Comparison of ENCODE assay signal across 8 cellular contexts in genomic region chr19:6372594-6373095, GRCh38. TPM values are rescaled to one million over a fixed set of nuclear protein-coding genes. Genes with fewer than 3 reads are reported as not detected.
DNase-seq lines count a peak whose midpoint lies in the region; ATAC-seq, FAIRE-seq and TF ChIP-seq lines count a peak whose summit lies in the region.

A gene with protein sequence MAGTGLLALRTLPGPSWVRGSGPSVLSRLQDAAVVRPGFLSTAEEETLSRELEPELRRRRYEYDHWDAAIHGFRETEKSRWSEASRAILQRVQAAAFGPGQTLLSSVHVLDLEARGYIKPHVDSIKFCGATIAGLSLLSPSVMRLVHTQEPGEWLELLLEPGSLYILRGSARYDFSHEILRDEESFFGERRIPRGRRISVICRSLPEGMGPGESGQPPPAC (plus strand): TSS chr19:6372794. CDS start chr19:6372821, 27 bp downstream.

- no peak within 1 kb of the TSS for H2AFZ ChIP-seq in HepG2 (ENCODE audit: low read length)

- H4K20me1 ChIP-seq in BLaER1 treated with 17β-estradiol and CSF1 and Interleukin-3, amounts not matched to agents 10 nM and 100 nM: peaks cover 0 to 42% (median 4%) of the 10 kb centered on the region in 11 experiments; a peak in 9 of 22 replicates
- H4K20me1 ChIP-seq in HepG2 (ENCODE audit: insufficient read depth, low read length): no peaks in the 10 kb centered on the region

- TF ChIP-seq POLR2A in HepG2 (IDR thresholded peaks at IDR 0.05; ENCODE audit: insufficient read depth in 1 of 2, low read depth in 2 of 2, low read length in 2 of 2): peak; percentile 62 to 63

- no peak for TF ChIP-seq EP300 in HepG2 (IDR thresholded peaks at IDR 0.05; ENCODE audit: low read depth in 2 of 2, low read length in 2 of 2)
- TF ChIP-seq EP300 in HepG2 (CRISPR knock-in tag; IDR thresholded peaks at IDR 0.05; ENCODE audit: borderline replicate concordance): no peak

- H3K9me3 ChIP-seq in BLaER1 treated with 17β-estradiol and CSF1 and Interleukin-3, amounts not matched to agents 10 nM and 100 nM (replicated peaks in 1 of 11): no peaks in the 10 kb centered on the region
- no peaks in the 10 kb centered on the region for H3K9me3 ChIP-seq in HepG2 (ENCODE audit: low read length)

- CTCF ChIA-PET in activated CD4-positive, alpha-beta memory T cell treated with anti-CD3 and anti-CD28 coated beads, Interleukin-2, amount 10 ng/mL, durations not matched to agents 7 days and 5 days (lab: Charles Lee): interaction anchor here (0.5 to 1.4 kb wide), 9 partner anchors 10 to 1958 kb away, joined by 3 to 8 read pairs (median 4); partner anchors contain the start of genes CLPP, GPR108 and KHSRP
- CTCF ChIA-PET in HepG2 (lab: Yijun Ruan, JAX; ENCODE audit: low intra/inter-chr PET ratio, low total read pairs): no interaction called here

- BruUV-seq in HepG2 (replicated peaks; lab: Mats Ljungman, UMichigan): no TSS peak

- H3K4me1 ChIP-seq in BLaER1 treated with 17β-estradiol and CSF1 and Interleukin-3, amounts not matched to agents 10 nM and 100 nM: peaks cover 8 to 16% (median 14%) of the 10 kb centered on the region in 10 experiments; a peak in 19 of 20 replicates
- peaks cover 14% of the 10 kb centered on the region for H3K4me1 ChIP-seq in HepG2 (ENCODE audit: insufficient read depth, low read length)

- intact Hi-C loops in dorsolateral prefrontal cortex (cut with DNase I) (loop anchor here (1.0 to 2.0 kb wide), 2 partner anchors 11 to 52 kb away; partner anchors contain the start of genes CLPP (in 1 of the 2) and KHSRP (in 1 of the 2)), HepG2 (cut with micrococcal nuclease; ENCODE audit: unreplicated experiment) (no loop called here)

- peak within 1 kb of the TSS; percentile 65 to 98 (median 86) for H3K4me2 ChIP-seq in BLaER1 treated with 17β-estradiol and CSF1 and Interleukin-3, amounts not matched to agents 10 nM and 100 nM
- peak within 1 kb of the TSS; percentile 76 for H3K4me2 ChIP-seq in HepG2 (ENCODE audit: low read depth, low read length)

- TF ChIP-seq RAD21 in HepG2 (CRISPR knock-in tag; IDR thresholded peaks at IDR 0.05): peak; percentile 41; the same call in 1 of the 2 replicates

- H3K27me3 ChIP-seq in BLaER1 treated with 17β-estradiol and CSF1 and Interleukin-3, amounts not matched to agents 10 nM and 100 nM: no peaks in the 10 kb centered on the region
- no peaks in the 10 kb centered on the region for H3K27me3 ChIP-seq in dorsolateral prefrontal cortex
- H3K27me3 ChIP-seq in HepG2 (ENCODE audit: control insufficient read depth in 1 of 2, insufficient read depth in 2 of 2, low read length in 2 of 2): no peaks in the 10 kb centered on the region

- H3K9me3 Mint-ChIP-seq in activated CD4-positive, alpha-beta memory T cell treated with anti-CD3 and anti-CD28 coated beads, Interleukin-2, amount 10 ng/mL, durations not matched to agents 7 days and 5 days: no peaks in the 10 kb centered on the region

- FAIRE-seq in HepG2 (lab: Jason Lieb, UNC): peak; percentile 96

- in situ Hi-C loops in HepG2 (cut with HindIII; ENCODE audit: extremely low pct_ligation_motif_present, low pct_unique_long_range_greater_than_20kb): no loop called here

- DNase-seq in NCI-H748 treated with DMSO at 0.1 percent for 48 hours (lab: John Stamatoyannopoulos, UW) (peak; percentile 97), dorsolateral prefrontal cortex (peak; percentile 87 to 100 (median 99)), HepG2 (ENCODE audit: low spot score) (peak; percentile 99)
- peak; percentile 97 for DNase-seq in activated CD4-positive, alpha-beta memory T cell treated with anti-CD3 and anti-CD28 coated beads, Interleukin-2, amount 10 ng/mL, durations not matched to agents 7 days and 5 days
- DNase-seq in stimulated activated CD4-positive, alpha-beta T cell treated with anti-CD3 and anti-CD28 coated beads, Interleukin-2, amount 100 ng/mL, for 48 hours: peak; percentile 91 to 92

- H3K27ac Mint-ChIP-seq in activated CD4-positive, alpha-beta memory T cell treated with anti-CD3 and anti-CD28 coated beads, Interleukin-2, amount 10 ng/mL, durations not matched to agents 7 days and 5 days: peak within 1 kb of the TSS; percentile 94

- POLR2A ChIA-PET in activated CD4-positive, alpha-beta memory T cell treated with anti-CD3 and anti-CD28 coated beads, Interleukin-2, amount 10 ng/mL, durations not matched to agents 7 days and 5 days (lab: Charles Lee): interaction anchor here (0.9 to 2.8 kb wide), 8 partner anchors 9 to 750 kb away, joined by 3 to 34 read pairs (median 6); partner anchors contain the start of genes CLPP, DENND1C, GTF2F1 and KHSRP
- POLR2A ChIA-PET in HepG2 (lab: Yijun Ruan, JAX): interaction anchor here (0.5 to 4.3 kb wide), 18 partner anchors 11 to 697 kb away, joined by 3 to 80 read pairs (median 4); partner anchors contain the start of genes CLPP, GTF2F1, KHSRP and SLC25A23

- peak within 1 kb of the TSS; percentile 84 to 92 (median 89) for H3K9ac ChIP-seq in BLaER1 treated with 17β-estradiol and CSF1 and Interleukin-3, amounts not matched to agents 10 nM and 100 nM
- peak within 1 kb of the TSS; percentile 98 for H3K9ac ChIP-seq in HepG2 (ENCODE audit: insufficient read depth, low read depth, low read length)

- H3K4me3 Mint-ChIP-seq in activated CD4-positive, alpha-beta memory T cell treated with anti-CD3 and anti-CD28 coated beads, Interleukin-2, amount 10 ng/mL, durations not matched to agents 7 days and 5 days: peak within 1 kb of the TSS; percentile 87

- peaks cover 20 to 55% (median 41%) of the 10 kb centered on the region in 11 experiments for H3K36me3 ChIP-seq in BLaER1 treated with 17β-estradiol and CSF1 and Interleukin-3, amounts not matched to agents 10 nM and 100 nM
- H3K36me3 ChIP-seq in HepG2 (replicated peaks in 1 of 2; ENCODE audit: control insufficient read depth in 1 of 2, insufficient read depth in 2 of 2, low read length in 2 of 2): peaks cover 8 to 16% of the 10 kb centered on the region in 2 experiments; a peak in 4 of 5 replicates

- ATAC-seq in GM19395 (IDR thresholded peaks at IDR 0.05; ENCODE audit: unreplicated experiment) (peak; percentile 85), HG03558 (IDR thresholded peaks at IDR 0.05; ENCODE audit: extremely low read depth, unreplicated experiment) (peak; percentile 67), HepG2 (peak; percentile 91)

- H3K4me1 Mint-ChIP-seq in activated CD4-positive, alpha-beta memory T cell treated with anti-CD3 and anti-CD28 coated beads, Interleukin-2, amount 10 ng/mL, durations not matched to agents 7 days and 5 days: peaks cover 13% of the 10 kb centered on the region

- TF ChIP-seq CTCF in dorsolateral prefrontal cortex (IDR thresholded peaks at IDR 0.05 in 54 of 56, conservative IDR thresholded peaks at IDR 0.05 in 2 of 56; ENCODE audit: low read depth in 1 of 56, partially characterized antibody in 56 of 56): peak in 31 of 56 donors; percentile 2 to 61 (median 32)
- no peak; the same call in 1 of the 2 replicates for TF ChIP-seq CTCF in HepG2 (CRISPR knock-in tag; IDR thresholded peaks at IDR 0.05)

- peaks cover 17% of the 10 kb centered on the region for H3K36me3 Mint-ChIP-seq in activated CD4-positive, alpha-beta memory T cell treated with anti-CD3 and anti-CD28 coated beads, Interleukin-2, amount 10 ng/mL, durations not matched to agents 7 days and 5 days (ENCODE audit: low read depth)

- 5% methylated on average over 4 of the region's 47 CpGs for WGBS in HepG2 (ENCODE audit: low lambda C conversion rate)

- H3K27ac ChIP-seq in BLaER1 treated with 17β-estradiol and CSF1 and Interleukin-3, amounts not matched to agents 10 nM and 100 nM: peak within 1 kb of the TSS; percentile 80 to 92 (median 88)
- H3K27ac ChIP-seq in dorsolateral prefrontal cortex: peak within 1 kb of the TSS; percentile 45 to 100 (median 97)
- H3K27ac ChIP-seq in HepG2 (ENCODE audit: extremely low read length, insufficient read depth, low read length): peak within 1 kb of the TSS; percentile 100

- H3K4me3 ChIP-seq in BLaER1 treated with 17β-estradiol and CSF1 and Interleukin-3, amounts not matched to agents 10 nM and 100 nM: peak within 1 kb of the TSS; percentile 71 to 88 (median 76)
- H3K4me3 ChIP-seq in dorsolateral prefrontal cortex (peak within 1 kb of the TSS; percentile 65 to 99 (median 93)), HepG2 (replicated peaks in 1 of 3; ENCODE audit: insufficient read depth in 1 of 3, low read depth in 2 of 3, low read length in 3 of 3) (peak within 1 kb of the TSS; percentile 88 to 98 (median 89))

- no peaks in the 10 kb centered on the region for H3K79me2 ChIP-seq in HepG2 (ENCODE audit: insufficient read depth, low read length)

- H3K27me3 Mint-ChIP-seq in activated CD4-positive, alpha-beta memory T cell treated with anti-CD3 and anti-CD28 coated beads, Interleukin-2, amount 10 ng/mL, durations not matched to agents 7 days and 5 days: no peaks in the 10 kb centered on the region

TF ChIP-seq in HepG2, 621 proteins besides CTCF, POLR2A, EP300 and RAD21 (continues in another document):
- 0 out of 2 replicates have a peak, but pooled peaks have one; percentile 44 for TF ChIP-seq ZZZ3 (CRISPR knock-in tag; IDR thresholded peaks at IDR 0.05; ENCODE audit: borderline replicate concordance)

RNA-seq across cellular contexts. Expression of the gene that starts here (rescaled TPM):
- total RNA-seq in activated CD4-positive, alpha-beta memory T cell treated with anti-CD3 and anti-CD28 coated beads, Interleukin-2, amount 10 ng/mL, durations not matched to agents 7 days and 5 days: 10 to 100 TPM; 52.0 to 52.5 TPM
- 10 to 100 TPM; 39.9 to 75.3 (median 52.4) TPM for total RNA-seq in dorsolateral prefrontal cortex
- total RNA-seq in HepG2 (2016; rRNA removed; fragmentation: Illumina TruSeq; extraction: Trizol): 45.9 and 48.3 TPM in 2 replicates
- 30.9 and 31.3 TPM in 2 replicates for total RNA-seq in HepG2 (2016; cell fraction: cytosol; rRNA removed; fragmentation: Illumina TruSeq; extraction: Trizol; ENCODE audit: low read depth)
- 51.6 and 55.7 TPM in 2 replicates for total RNA-seq in HepG2 (2016; cell fraction: insoluble cytoplasmic fraction; rRNA removed; fragmentation: Illumina TruSeq; extraction: Trizol)
- 41.9 and 45.4 TPM in 2 replicates for total RNA-seq in HepG2 (2016; cell fraction: membrane; rRNA removed; fragmentation: Illumina TruSeq; extraction: Trizol)
- 18.3 and 18.4 TPM in 2 replicates for total RNA-seq in HepG2 (2016; cell fraction: nucleus; rRNA removed; fragmentation: Illumina TruSeq; extraction: Trizol)
- polyA plus RNA-seq in HepG2 (2011; rRNA removed): 29.6 and 36.8 TPM in 2 replicates
- polyA plus RNA-seq in HepG2 (2011; cell fraction: cytosol; rRNA removed): 29.3 and 56.9 TPM in 2 replicates
- polyA plus RNA-seq in HepG2 (2011; cell fraction: nucleus; rRNA removed): 20.4 and 21.6 TPM in 2 replicates
- 21.7 and 27.2 TPM in 2 replicates for polyA plus RNA-seq in HepG2 (2012)
- polyA plus RNA-seq in HepG2 (2016; cell fraction: cytosol; fragmentation: Illumina TruSeq; extraction: Trizol; ENCODE audit: low read depth): 24.1 and 27.0 TPM in 2 replicates
- 36.2 and 37.8 TPM in 2 replicates for polyA plus RNA-seq in HepG2 (2016; cell fraction: insoluble cytoplasmic fraction; fragmentation: Illumina TruSeq; extraction: Trizol; ENCODE audit: low read depth)
- polyA plus RNA-seq in HepG2 (2016; cell fraction: membrane; fragmentation: Illumina TruSeq; extraction: Trizol; ENCODE audit: low read depth): 30.0 and 31.3 TPM in 2 replicates
- 23.5 and 29.2 TPM in 2 replicates for polyA plus RNA-seq in HepG2 (2016; cell fraction: nucleus; fragmentation: Illumina TruSeq; extraction: Trizol; ENCODE audit: insufficient read depth, low read depth)
- polyA minus RNA-seq in HepG2 (2011; rRNA and poly(A)+ RNA removed; ENCODE audit: low replicate concordance): 6.0 and 18.9 TPM in 2 replicates
- polyA minus RNA-seq in HepG2 (2011; cell fraction: cytosol; rRNA and poly(A)+ RNA removed): 11.2 and 13.7 TPM in 2 replicates
- 3.2 and 4.4 TPM in 2 replicates for polyA minus RNA-seq in HepG2 (2011; cell fraction: nucleus; rRNA and poly(A)+ RNA removed)

Comparison
In these comparisons a context has a peak if more than half of its experiments do, and no peak if none do; other contexts are left out.
1. Peak in every context shown above with its lines: DNase-seq, ATAC-seq, H3K4me3 ChIP-seq and H3K27ac ChIP-seq.